In the genomic region with DNA sequence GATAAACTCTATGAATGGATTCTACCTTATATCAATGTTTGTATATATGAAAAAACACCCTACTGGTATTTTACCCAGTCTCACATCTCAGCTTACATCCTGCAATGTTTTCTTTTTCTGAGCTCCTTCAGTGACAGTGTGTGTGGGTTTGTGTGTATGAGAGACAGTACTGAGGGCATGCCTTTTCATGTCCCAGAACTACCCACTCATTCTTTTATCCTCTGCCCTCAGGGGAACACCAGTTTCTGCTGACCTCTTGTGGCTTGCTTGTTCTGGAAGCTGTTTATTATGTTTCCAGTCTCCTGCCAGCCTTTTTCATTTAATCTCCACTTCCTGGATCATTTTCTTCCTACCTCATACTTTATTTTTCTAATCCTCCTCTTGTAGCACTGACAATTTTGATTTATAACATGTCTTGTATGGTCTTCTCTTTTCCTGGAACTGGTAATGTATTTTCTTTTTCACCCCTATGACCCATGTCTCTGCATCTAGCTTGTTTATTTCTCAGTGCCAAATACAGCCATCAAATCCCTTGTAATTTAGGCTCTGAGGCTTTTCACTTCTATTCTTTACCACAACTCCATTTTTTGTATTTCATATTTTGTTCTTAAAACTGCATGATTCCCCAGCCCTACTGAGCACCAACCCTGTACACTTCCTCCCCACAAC, we compare ENCODE assay signal across 8 cellular contexts.
A peak's percentile ranks its signal among the peaks of the same experiment; 100 is the strongest.
DNase-seq lines count a peak whose midpoint lies in the region; ATAC-seq and TF ChIP-seq lines count a peak whose summit lies in the region.

No MANE protein-coding gene starts in this region.

- no peak overlapping the region for H3K4me3 ChIP-seq in GM12864 (ENCODE audit: low read depth, low read length)
- no peak overlapping the region for H3K4me3 ChIP-seq in RWPE2 (ENCODE audit: severe bottlenecking)
- no peak overlapping the region for H3K4me3 ChIP-seq in aorta (ENCODE audit: low read length in 2 of 2)

- intact Hi-C loops in sciatic nerve (cut with DNase I), result no loop called here
- intact Hi-C loops in aorta (cut with DNase I), result no loop called here

- peak; percentile 95 for ATAC-seq in HG02623 (IDR thresholded peaks at IDR 0.05; ENCODE audit: unreplicated experiment)
- peak; percentile 100 for ATAC-seq in RWPE2 (ENCODE audit: low read depth)
- no peak for ATAC-seq in GM18909 (IDR thresholded peaks at IDR 0.05; ENCODE audit: poor library complexity, unreplicated experiment)
- no peak for ATAC-seq in sciatic nerve
- no peak for ATAC-seq in aorta (ENCODE audit: low FRiP score)
- ATAC-seq in GM21723 (IDR thresholded peaks at IDR 0.05; ENCODE audit: unreplicated experiment), result no peak

- H3K36me3 ChIP-seq in RWPE2 (ENCODE audit: low read depth) (no peaks in the 10 kb centered on the region), aorta (ENCODE audit: control insufficient read depth in 1 of 2, insufficient read depth in 2 of 2, low read length in 1 of 2) (no peaks in the 10 kb centered on the region)

- no peaks in the 10 kb centered on the region for H3K27me3 ChIP-seq in RWPE2 (ENCODE audit: insufficient read depth, poor library complexity, severe bottlenecking)
- H3K27me3 ChIP-seq in aorta (ENCODE audit: control insufficient read depth in 1 of 2, insufficient read depth in 2 of 2, low read length in 1 of 2), result no peaks in the 10 kb centered on the region

- H3K4me1 ChIP-seq in RWPE2 (ENCODE audit: insufficient read depth, poor library complexity, severe bottlenecking) (peaks cover 12% of the 10 kb centered on the region), aorta (ENCODE audit: control insufficient read depth in 1 of 2, insufficient read depth in 2 of 2, low read length in 2 of 2) (no peaks in the 10 kb centered on the region)

- TF ChIP-seq CTCF in GM12864 (IDR thresholded peaks at IDR 0.05; ENCODE audit: low read depth, low read length, missing control alignments), result peak; percentile 7
- peak; percentile 71 for TF ChIP-seq CTCF in RWPE2 (IDR thresholded peaks at IDR 0.05; ENCODE audit: poor library complexity, severe bottlenecking)

- H3K9me3 ChIP-seq in RWPE2 (ENCODE audit: severe bottlenecking) (no peaks in the 10 kb centered on the region), aorta (ENCODE audit: control insufficient read depth, low read length) (no peaks in the 10 kb centered on the region)

- DNase-seq in GM12864 (ENCODE audit: low read depth) (no peak), RWPE2 (ENCODE audit: low spot score) (peak; percentile 50), kidney glomerular epithelial cell (lab: John Stamatoyannopoulos, UW) (peak; percentile 25), sciatic nerve (ENCODE audit: low spot score) (no peak), aorta (no peak)

- peak overlapping the region; percentile 39 for H3K27ac ChIP-seq in RWPE2 (ENCODE audit: poor library complexity, severe bottlenecking)
- H3K27ac ChIP-seq in aorta (ENCODE audit: low read depth in 1 of 2, low read length in 2 of 2), result no peak overlapping the region

Comparison
In these comparisons a context has a peak if more than half of its experiments do, and no peak if none do; other contexts are left out.
1. DNase-seq: peak in RWPE2 (single experiment) and kidney glomerular epithelial cell (single experiment); none in GM12864 (single experiment), sciatic nerve (single experiment) and aorta (0 of 2).
2. ATAC-seq: peak in HG02623 (single experiment) and RWPE2 (single experiment); none in GM18909 (single experiment), sciatic nerve (single experiment), aorta (single experiment) and GM21723 (single experiment).